In the genomic region with DNA sequence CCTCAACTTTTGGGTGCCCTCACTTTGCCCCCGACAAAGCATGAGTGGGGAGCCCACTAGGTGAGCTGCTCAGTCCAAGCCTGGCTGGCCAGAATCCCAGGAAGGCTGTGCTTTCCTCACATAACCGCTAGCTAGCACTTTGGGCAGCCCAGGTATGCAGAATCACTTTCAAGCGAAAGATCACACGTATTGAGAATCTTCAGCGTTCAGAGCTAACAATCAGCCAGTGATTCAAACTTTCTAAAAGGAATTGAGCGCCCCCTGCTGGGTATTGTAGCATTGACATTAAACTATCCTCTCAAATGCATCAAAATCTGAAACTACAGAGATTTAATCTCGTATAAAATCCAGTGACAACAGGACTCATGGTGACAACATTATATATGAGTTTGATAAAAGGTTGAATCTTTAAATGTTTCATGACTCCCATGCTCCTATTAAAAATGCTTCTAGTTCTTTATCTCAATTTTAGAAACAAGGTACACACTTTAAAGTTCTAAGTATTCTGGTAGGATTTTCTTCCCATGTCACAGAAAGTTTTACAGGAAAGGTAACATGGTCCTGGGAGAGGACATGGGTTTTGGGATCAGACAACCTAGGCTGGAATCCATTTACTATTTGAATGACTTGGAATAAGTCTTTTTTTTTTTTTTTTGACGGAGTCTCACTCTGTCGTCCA, we compare ENCODE assay signal across 7 cellular contexts. TPM values are rescaled to one million over a fixed set of nuclear protein-coding genes. Genes with fewer than 3 reads are reported as not detected.
A peak's percentile ranks its signal among the peaks of the same experiment; 100 is the strongest.
DNase-seq lines count a peak whose midpoint lies in the region; ATAC-seq, FAIRE-seq and TF ChIP-seq lines count a peak whose summit lies in the region.

No MANE protein-coding gene starts in this region.

- intact Hi-C loops in upper lobe of right lung (cut with DNase I): loop anchor here (5.0 kb wide), 1 partner anchor 162 kb away; no protein-coding TSS in a partner anchor

- TF ChIP-seq CTCF in RWPE2 (IDR thresholded peaks at IDR 0.05; ENCODE audit: poor library complexity, severe bottlenecking) (peak; percentile 89), gastroesophageal sphincter (IDR thresholded peaks at IDR 0.05) (peak; percentile 77 to 92 (median 83)), parathyroid adenoma (IDR thresholded peaks at IDR 0.05) (peak; percentile 89), upper lobe of right lung (IDR thresholded peaks at IDR 0.05) (peak; percentile 83)

- ATAC-seq in RWPE2 (ENCODE audit: low read depth) (peak; percentile 76), gastroesophageal sphincter (peak; percentile 48), upper lobe of right lung (peak; percentile 84)

- no peak overlapping the region for H3K4me3 ChIP-seq in RWPE2 (ENCODE audit: severe bottlenecking)
- no peak overlapping the region for H3K4me3 ChIP-seq in gastroesophageal sphincter
- no peak overlapping the region for H3K4me3 ChIP-seq in parathyroid adenoma (ENCODE audit: low read depth, low read length)
- no peak overlapping the region for H3K4me3 ChIP-seq in upper lobe of right lung

- H3K79me2 ChIP-seq in parathyroid adenoma: no peaks in the 10 kb centered on the region

- no peak overlapping the region for H3K4me2 ChIP-seq in parathyroid adenoma (ENCODE audit: low read length)

- H3K27ac ChIP-seq in RWPE2 (ENCODE audit: poor library complexity, severe bottlenecking) (peak overlapping the region; percentile 66), gastroesophageal sphincter (no peak overlapping the region), parathyroid adenoma (no peak overlapping the region), upper lobe of right lung (no peak overlapping the region)

- no peaks in the 10 kb centered on the region for H3K27me3 ChIP-seq in RWPE2 (ENCODE audit: insufficient read depth, poor library complexity, severe bottlenecking)
- no peaks in the 10 kb centered on the region for H3K27me3 ChIP-seq in gastroesophageal sphincter
- H3K27me3 ChIP-seq in parathyroid adenoma (ENCODE audit: control insufficient read depth, insufficient read depth, low read length): no peaks in the 10 kb centered on the region
- H3K27me3 ChIP-seq in upper lobe of right lung: no peaks in the 10 kb centered on the region

- DNase-seq in GM12891 (ENCODE audit: insufficient read length, low spot score): peak; percentile 18
- peak; percentile 70 for DNase-seq in LHCN-M2 (ENCODE audit: low read depth)
- DNase-seq in RWPE2 (ENCODE audit: low spot score): peak; percentile 74
- DNase-seq in activated effector memory CD4-positive, alpha-beta T cell treated with anti-CD3 and anti-CD28 coated beads, Interleukin-2, amount 50 U/mL, for 16 hours: peak; percentile 88
- DNase-seq in upper lobe of right lung: no peak

- peak overlapping the region; percentile 12 for H2AFZ ChIP-seq in parathyroid adenoma

- TF ChIP-seq POLR2A in GM12891 (IDR thresholded peaks at IDR 0.05; ENCODE audit: low read depth, low read length): no peak
- TF ChIP-seq POLR2A in gastroesophageal sphincter (IDR thresholded peaks at IDR 0.05): no peak

- FAIRE-seq in GM12891 (lab: Jason Lieb, UNC): peak; percentile 85

- H3K4me1 ChIP-seq in RWPE2 (ENCODE audit: insufficient read depth, poor library complexity, severe bottlenecking) (peaks cover 44% of the 10 kb centered on the region), gastroesophageal sphincter (peaks cover 0 to 20% (median 0%) of the 10 kb centered on the region in 3 donors), parathyroid adenoma (no peaks in the 10 kb centered on the region), upper lobe of right lung (peaks cover 27% of the 10 kb centered on the region)

- TF ChIP-seq EP300 in gastroesophageal sphincter (IDR thresholded peaks at IDR 0.05): no peak

- no peak overlapping the region for H3K9ac ChIP-seq in parathyroid adenoma

- no peaks in the 10 kb centered on the region for H3K9me3 ChIP-seq in RWPE2 (ENCODE audit: severe bottlenecking)
- H3K9me3 ChIP-seq in gastroesophageal sphincter: no peaks in the 10 kb centered on the region
- no peaks in the 10 kb centered on the region for H3K9me3 ChIP-seq in parathyroid adenoma (ENCODE audit: control insufficient read depth, low read length)
- H3K9me3 ChIP-seq in upper lobe of right lung: no peaks in the 10 kb centered on the region

- 10 to 23% methylated on average over 2 to 9 of the region's 9 CpGs for whole genome bisulfite sequencing in gastroesophageal sphincter (ENCODE audit: low coverage in 1 of 2), 2 donors

- H3K36me3 ChIP-seq in RWPE2 (ENCODE audit: low read depth) (peaks cover 24% of the 10 kb centered on the region), gastroesophageal sphincter (peaks cover 4 to 34% of the 10 kb centered on the region in 2 donors), parathyroid adenoma (ENCODE audit: control insufficient read depth, insufficient read depth, low read length) (no peaks in the 10 kb centered on the region), upper lobe of right lung (peaks cover 19% of the 10 kb centered on the region)

TF ChIP-seq in GM12891, 5 proteins besides CTCF, POLR2A, EP300 and RAD21:
- TF ChIP-seq SPI1 (IDR thresholded peaks at IDR 0.05; ENCODE audit: low read depth, low read length) (no peak), POLR2AphosphoS5 (IDR thresholded peaks at IDR 0.05; ENCODE audit: low read depth, low read length) (no peak), TAF1 (IDR thresholded peaks at IDR 0.05; ENCODE audit: low read depth, low read length) (no peak), POU2F2 (IDR thresholded peaks at IDR 0.05; ENCODE audit: low read depth, low read length) (no peak), PAX5 (IDR thresholded peaks at IDR 0.05; ENCODE audit: insufficient read depth, low read length, severe bottlenecking) (no peak)

RNA-seq across cellular contexts. Expression of a gene that starts 11.8 kb away (rescaled TPM):
- polyA plus RNA-seq in GM12891 (2012; ENCODE audit: low read depth, missing spikeins): 38.3 TPM
- total RNA-seq in LHCN-M2 (2014; rRNA removed) (166 and 196 TPM in 2 replicates), gastroesophageal sphincter (10 to 100 TPM; 56.4 to 84.7 (median 66.5) TPM), upper lobe of right lung (58.1 TPM)
- 116 TPM for polyA plus RNA-seq in LHCN-M2 (2012)

RNA-seq across cellular contexts. Expression of a gene that starts 11.8 kb away (rescaled TPM):
- 18.4 TPM for polyA plus RNA-seq in GM12891 (2012; ENCODE audit: low read depth, missing spikeins)
- total RNA-seq in LHCN-M2 (2014; rRNA removed): 25.0 and 29.8 TPM in 2 replicates
- polyA plus RNA-seq in LHCN-M2 (2012): 17.6 TPM
- total RNA-seq in gastroesophageal sphincter: 10 to 100 TPM; 17.9 to 30.1 (median 25.9) TPM
- 22.1 TPM for total RNA-seq in upper lobe of right lung
